Comparison of ENCODE assay signal across 10 cellular contexts in the genomic region with DNA sequence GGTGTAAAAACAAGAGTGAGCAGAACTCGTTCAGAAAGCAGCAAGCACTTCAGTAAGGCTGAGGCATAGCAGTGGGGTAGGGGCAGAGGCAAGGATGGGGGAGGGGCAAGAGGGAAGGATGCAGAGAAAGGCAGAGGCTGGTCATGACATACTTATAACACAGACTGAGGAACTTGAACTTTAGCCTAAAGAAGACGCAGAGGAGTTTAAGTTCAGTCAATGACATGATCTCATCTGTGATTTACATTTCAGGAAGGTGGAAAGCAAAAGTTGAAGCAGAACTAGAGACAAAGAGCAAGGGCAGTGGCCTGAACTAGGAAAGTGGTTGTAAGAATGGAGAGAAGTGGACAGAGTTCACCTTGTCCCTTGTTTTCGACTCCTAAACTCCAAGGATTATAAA. TPM values are rescaled to one million over a fixed set of nuclear protein-coding genes. Genes with fewer than 3 reads are reported as not detected.
DNase-seq lines count a peak whose midpoint lies in the region; ATAC-seq and TF ChIP-seq lines count a peak whose summit lies in the region.
"Had no signal": no experiment of that assay in that cellular context is flagged by ENCODE, and none has a peak within 500 bp of the region (broad histone marks: within the 10 kb centered on the region; RNA-seq: fewer than 3 reads in every experiment).

No MANE protein-coding gene starts in this region.

- peak overlapping the region; percentile 88 for H3K4me2 ChIP-seq in Karpas-422 (ENCODE audit: low read depth, low read length, poor library complexity, severe bottlenecking)

- H4K20me1 ChIP-seq in Karpas-422 (ENCODE audit: insufficient read depth, low read depth, low read length) = no peaks in the 10 kb centered on the region

- POLR2A ChIA-PET in GM10248 (lab: Yijun Ruan, JAX) = interaction anchor here (1.8 kb wide), 1 partner anchor 18 kb away, joined by 5 read pairs; no protein-coding TSS in a partner anchor
- POLR2A ChIA-PET in activated CD8-positive, alpha-beta T cell treated with anti-CD3 and anti-CD28 coated beads, Interleukin-2, amount 10 ng/mL, durations not matched to agents 7 days and 5 days (lab: Charles Lee) = no interaction called here

- TF ChIP-seq CTCF in GM10248 (IDR thresholded peaks at IDR 0.05; ENCODE audit: control extremely low read depth, extremely low read depth, low read depth, missing control alignments) (no peak), mesothelial cell of epicardium (IDR thresholded peaks at IDR 0.05; ENCODE audit: unreplicated experiment) (no peak)

- H3K4me1 Mint-ChIP-seq in activated CD8-positive, alpha-beta T cell treated with anti-CD3 and anti-CD28 coated beads, Interleukin-2, amount 10 ng/mL, durations not matched to agents 7 days and 5 days (ENCODE audit: low read depth) = peaks cover 4% of the 10 kb centered on the region
- peaks cover 25% of the 10 kb centered on the region for H3K4me1 Mint-ChIP-seq in mesothelial cell of epicardium

- H3K36me3 ChIP-seq in Karpas-422 (ENCODE audit: insufficient read depth, low read length) = peaks cover 8% of the 10 kb centered on the region; the same call in 1 of the 2 replicates

- H3K4me1 ChIP-seq in Karpas-422 (ENCODE audit: low read length) = peaks cover 60% of the 10 kb centered on the region

- H3K4me3 Mint-ChIP-seq in activated CD8-positive, alpha-beta T cell treated with anti-CD3 and anti-CD28 coated beads, Interleukin-2, amount 10 ng/mL, durations not matched to agents 7 days and 5 days = no peak overlapping the region
- H3K4me3 Mint-ChIP-seq in mesothelial cell of epicardium = no peak overlapping the region
- H3K4me3 Mint-ChIP-seq: CD8-positive, alpha-beta T cell had no signal

- no peaks in the 10 kb centered on the region for H3K9me2 ChIP-seq in Karpas-422 (replicated peaks; ENCODE audit: insufficient read depth, low read length)

- H3K27me3 ChIP-seq in Karpas-422 (ENCODE audit: low read length) = no peaks in the 10 kb centered on the region

- intact Hi-C loops in left colon (cut with DNase I, micrococcal nuclease) = no loop called here

- H2AFZ ChIP-seq in Karpas-422 (ENCODE audit: low read length) = no peak overlapping the region

- H3K27ac ChIP-seq in Karpas-422 (ENCODE audit: low read length) = peak overlapping the region; percentile 97

- peaks cover 79% of the 10 kb centered on the region for H3K79me2 ChIP-seq in Karpas-422 (ENCODE audit: low read length)

- no peak overlapping the region for H3K27ac Mint-ChIP-seq in activated CD8-positive, alpha-beta T cell treated with anti-CD3 and anti-CD28 coated beads, Interleukin-2, amount 10 ng/mL, durations not matched to agents 7 days and 5 days
- no peak overlapping the region for H3K27ac Mint-ChIP-seq in mesothelial cell of epicardium
- H3K27ac Mint-ChIP-seq: CD8-positive, alpha-beta T cell had no signal

- CTCF ChIA-PET in GM10248 (lab: Yijun Ruan, JAX) = interaction anchor here (2.6 to 5.3 kb wide), 2 partner anchors 12 to 17 kb away, joined by 15 to 35 read pairs; a partner anchor contains a TSS
- CTCF ChIA-PET in activated CD8-positive, alpha-beta T cell treated with anti-CD3 and anti-CD28 coated beads, Interleukin-2, amount 10 ng/mL, durations not matched to agents 7 days and 5 days (lab: Charles Lee) = no interaction called here

- no peaks in the 10 kb centered on the region for H3K9me3 Mint-ChIP-seq in activated CD8-positive, alpha-beta T cell treated with anti-CD3 and anti-CD28 coated beads, Interleukin-2, amount 10 ng/mL, durations not matched to agents 7 days and 5 days (ENCODE audit: insufficient read depth)
- peaks cover 10% of the 10 kb centered on the region for H3K9me3 Mint-ChIP-seq in mesothelial cell of epicardium
- H3K9me3 Mint-ChIP-seq: CD8-positive, alpha-beta T cell had no signal

- H3K9ac ChIP-seq in Karpas-422 (ENCODE audit: low read length) = peak overlapping the region; percentile 60

- ATAC-seq in GM21515 (IDR thresholded peaks at IDR 0.05; ENCODE audit: unreplicated experiment) (peak; percentile 30), left colon (peak; percentile 66)
- ATAC-seq in activated CD8-positive, alpha-beta T cell treated with anti-CD3 and anti-CD28 coated beads, Interleukin-2, amount 10 ng/mL, durations not matched to agents 7 days and 5 days = no peak
- ATAC-seq: CD8-positive, alpha-beta T cell had no signal

- no peaks in the 10 kb centered on the region for H3K27me3 Mint-ChIP-seq in activated CD8-positive, alpha-beta T cell treated with anti-CD3 and anti-CD28 coated beads, Interleukin-2, amount 10 ng/mL, durations not matched to agents 7 days and 5 days (ENCODE audit: low read depth)
- no peaks in the 10 kb centered on the region for H3K27me3 Mint-ChIP-seq in mesothelial cell of epicardium (ENCODE audit: low read depth)

- no peaks in the 10 kb centered on the region for H3K36me3 Mint-ChIP-seq in activated CD8-positive, alpha-beta T cell treated with anti-CD3 and anti-CD28 coated beads, Interleukin-2, amount 10 ng/mL, durations not matched to agents 7 days and 5 days (ENCODE audit: low read depth)
- peaks cover 6% of the 10 kb centered on the region for H3K36me3 Mint-ChIP-seq in mesothelial cell of epicardium
- H3K36me3 Mint-ChIP-seq: CD8-positive, alpha-beta T cell had no signal

- H3K4me3 ChIP-seq in Karpas-422 (ENCODE audit: low read length) = no peak overlapping the region

- H3K9me3 ChIP-seq in Karpas-422 (ENCODE audit: low read length) = no peaks in the 10 kb centered on the region

- DNase-seq in GM10248 (ENCODE audit: extremely low spot score) (peak; percentile 41), Karpas-422 (peak; percentile 74), left colon (peak in 1 of 2 donors; percentile 42), NCI-H146 (lab: John Stamatoyannopoulos, UW) (no peak), mesothelial cell of epicardium (ENCODE audit: low spot score in 2 of 2, unreplicated experiment in 2 of 2) (no peak)
- no peak for DNase-seq in activated CD8-positive, alpha-beta T cell treated with anti-CD3 and anti-CD28 coated beads, Interleukin-2, amount 10 ng/mL, durations not matched to agents 7 days and 5 days
- DNase-seq in activated CD4-positive, alpha-beta T cell treated with anti-CD3 and anti-CD28 coated beads for 4 hours = no peak
- DNase-seq: CD8-positive, alpha-beta T cell; NCI-H1436 had no signal

RNA-seq across cellular contexts. Expression of a gene that starts 15.8 kb away (rescaled TPM):
- 30.4 and 49.9 TPM in 2 replicates for total RNA-seq in Karpas-422 (2014; rRNA removed; shearing (Covaris generic); ENCODE audit: low replicate concordance)
- total RNA-seq in left colon = 1 to 10 TPM; 8.9 to 9.7 TPM
- under 1 TPM; 0.39 to 0.55 TPM for total RNA-seq in activated CD8-positive, alpha-beta T cell treated with anti-CD3 and anti-CD28 coated beads, Interleukin-2, amount 10 ng/mL, durations not matched to agents 7 days and 5 days
- total RNA-seq in mesothelial cell of epicardium = 9.3 to 12.0 TPM (median 11.1 TPM) in 3 replicates

Comparison
In these comparisons a context has a peak if more than half of its experiments do, and no peak if none do; other contexts are left out.
1. DNase-seq: peak in GM10248 (single experiment) and Karpas-422 (single experiment); none in activated CD8-positive, alpha-beta T cell treated with anti-CD3 and anti-CD28 coated beads, Interleukin-2, amount 10 ng/mL, durations not matched to agents 7 days and 5 days (single experiment), NCI-H146 (single experiment), mesothelial cell of epicardium (0 of 2) and activated CD4-positive, alpha-beta T cell treated with anti-CD3 and anti-CD28 coated beads for 4 hours (0 of 2).